Comparison of ENCODE assay signal across 8 cellular contexts in genomic region chr9:124222918-124223720, GRCh38. TPM values are rescaled to one million over a fixed set of nuclear protein-coding genes. Genes with fewer than 3 reads are reported as not detected.
DNase-seq lines count a peak whose midpoint lies in the region; ATAC-seq lines count a peak whose summit lies in the region.

No MANE protein-coding gene starts in this region.

- ATAC-seq in left ventricle myocardium superior (peak; percentile 80), GM18519 (IDR thresholded peaks at IDR 0.05; ENCODE audit: low FRiP score, unreplicated experiment) (no peak)
- no peak for ATAC-seq in naive thymus-derived CD8-positive, alpha-beta T cell

- intact Hi-C loops in left ventricle myocardium superior (cut with micrococcal nuclease): no loop called here

- peak overlapping the region in 1 of 10 donors; percentile 81 for H3K27ac Mint-ChIP-seq in naive thymus-derived CD8-positive, alpha-beta T cell

- DNase-seq in NCI-H146 (lab: John Stamatoyannopoulos, UW) (peak; percentile 61), NCI-H146 treated with DMSO at 0.1 percent for 48 hours (lab: John Stamatoyannopoulos, UW; ENCODE audit: unreplicated experiment) (no peak), SHP77 treated with DMSO at 0.1 percent for 48 hours (lab: John Stamatoyannopoulos, UW) (peak; percentile 24), left ventricle myocardium superior (peak; percentile 84), substantia nigra (lab: John Stamatoyannopoulos, UW) (peak in 36 of 49 donors; percentile 8 to 80 (median 52))
- no peak for DNase-seq in activated T-cell treated with anti-CD3 and anti-CD28 coated beads, Interleukin-2, amount 50 U/mL, for 1 hour
- no peak for DNase-seq in naive thymus-derived CD8-positive, alpha-beta T cell

- H3K36me3 Mint-ChIP-seq in naive thymus-derived CD8-positive, alpha-beta T cell: no peaks in the 10 kb centered on the region

- H3K27ac ChIP-seq in substantia nigra (ENCODE audit: low read depth, low read length, poor library complexity, severe bottlenecking): no peak overlapping the region

- H3K4me3 Mint-ChIP-seq in naive thymus-derived CD8-positive, alpha-beta T cell: no peak overlapping the region

- peaks cover 0 to 47% (median 2%) of the 10 kb centered on the region in 4 donors for H3K4me1 Mint-ChIP-seq in naive thymus-derived CD8-positive, alpha-beta T cell

- H3K27me3 Mint-ChIP-seq in naive thymus-derived CD8-positive, alpha-beta T cell: peaks cover 0 to 9% (median 0%) of the 10 kb centered on the region in 5 donors

- H3K9me3 Mint-ChIP-seq in naive thymus-derived CD8-positive, alpha-beta T cell: no peaks in the 10 kb centered on the region

- POLR2A ChIA-PET in naive thymus-derived CD8-positive, alpha-beta T cell (lab: Charles Lee): no interaction called here

RNA-seq across cellular contexts. Expression of gene NEK6, which starts 34.6 kb away (rescaled TPM):
- total RNA-seq in left ventricle myocardium superior: 7.7 TPM
- total RNA-seq in naive thymus-derived CD8-positive, alpha-beta T cell: 1 to 10 TPM in 1 of 2 experiments, under 1 TPM in 1; 0.83 to 1.2 TPM
- polyA plus RNA-seq in naive thymus-derived CD8-positive, alpha-beta T cell: 1 to 10 TPM in 1 of 3 donors, under 1 TPM in 1, not detected in 1; 0.37 to 1.7 TPM

Comparison
In these comparisons a context has a peak if more than half of its experiments do, and no peak if none do; other contexts are left out.
1. DNase-seq: peak in NCI-H146 (single experiment), SHP77 treated with DMSO at 0.1 percent for 48 hours (single experiment), left ventricle myocardium superior (single experiment) and substantia nigra (36 of 49); none in NCI-H146 treated with DMSO at 0.1 percent for 48 hours (single experiment), activated T-cell treated with anti-CD3 and anti-CD28 coated beads, Interleukin-2, amount 50 U/mL, for 1 hour (single experiment) and naive thymus-derived CD8-positive, alpha-beta T cell (0 of 10).